ENCODE assay signal across 17 cellular contexts in the genomic region with DNA sequence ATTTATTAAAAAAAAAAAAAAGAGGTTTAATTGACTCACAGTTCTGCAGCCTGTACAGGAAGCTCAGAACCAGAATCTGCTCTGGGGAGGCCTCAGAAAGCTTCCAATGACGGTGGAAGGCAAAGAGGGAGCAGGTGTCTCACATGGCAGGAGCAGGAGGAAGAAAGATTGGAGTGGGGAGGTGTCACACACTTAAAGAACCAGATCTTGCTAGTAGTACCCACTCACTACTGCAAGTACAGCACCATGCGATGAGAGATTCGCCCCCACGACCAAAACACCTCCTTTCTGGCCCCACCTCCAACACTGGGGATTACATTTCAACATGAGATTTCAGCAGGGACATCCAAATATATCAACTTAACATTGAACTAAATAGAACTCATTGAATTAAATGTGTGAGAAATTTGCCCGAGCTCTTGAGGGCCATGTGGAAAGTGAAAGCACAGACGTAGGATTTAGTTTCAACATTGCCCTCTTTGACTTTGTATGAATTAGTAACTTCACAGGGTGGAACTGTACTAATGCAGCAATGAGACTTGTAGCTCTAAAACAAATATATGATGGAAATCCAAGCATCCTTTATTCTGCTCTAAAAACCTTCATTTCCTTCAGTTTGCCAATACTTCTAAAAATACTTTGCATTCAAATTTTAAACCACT.
"Had no signal": no experiment of that assay in that cellular context is flagged by ENCODE, and none has a peak within 500 bp of the region (broad histone marks: within the 10 kb centered on the region; RNA-seq: fewer than 3 reads in every experiment).

No MANE protein-coding gene starts in this region.

- H3K4me3 ChIP-seq: colonic mucosa, left ventricle myocardium inferior, pancreas, uterus had no signal

- H3K9me3 ChIP-seq: colonic mucosa, pancreas, tibial artery, uterus had no signal

- ATAC-seq: esophagus mucosa, pancreas, WTC11 had no signal

- H3K27me3 ChIP-seq: colonic mucosa, pancreas, tibial artery, uterus had no signal

- H3K4me1 ChIP-seq: colonic mucosa, left ventricle myocardium inferior, pancreas, uterus had no signal

- H3K27ac ChIP-seq: colonic mucosa, left ventricle myocardium inferior, pancreas, tibial artery, uterus had no signal

- DNase-seq: activated CD4-positive, alpha-beta memory T cell treated with anti-CD3 and anti-CD28 coated beads, Interleukin-2, amount 10 ng/mL, durations not matched to agents 7 days and 5 days; activated CD4-positive, alpha-beta T cell treated with anti-CD3 and anti-CD28 coated beads for 4 hours; activated effector memory CD4-positive, alpha-beta T cell treated with Interleukin-2 at 50 U/mL for 16 hours; activated T-cell treated with anti-CD3 and anti-CD28 coated beads, Interleukin-2, amount 50 U/mL, for 24 hours; amniotic stem cell; central memory CD4-positive, alpha-beta T cell; colonic mucosa; islet precursor cell; left ventricle myocardium inferior; naive B cell; pancreas; stimulated activated CD4-positive, alpha-beta T cell treated with anti-CD3 and anti-CD28 coated beads, Interleukin-12 subunit alpha, Interleukin-12 subunit beta, amount 100 ng/mL, for 4 hours; stimulated activated CD4-positive, alpha-beta T cell treated with anti-CD3 and anti-CD28 coated beads, Interleukin-2, amount 100 ng/mL, for 24 hours; tibial artery; uterus had no signal

- FAIRE-seq: pancreas had no signal

- H3K36me3 ChIP-seq: colonic mucosa, left ventricle myocardium inferior, pancreas, tibial artery, uterus had no signal
